Comparison of ENCODE assay signal across 27 cellular contexts in genomic region chr6:110378552-110378951, GRCh38. TPM values are rescaled to one million over a fixed set of nuclear protein-coding genes. Genes with fewer than 3 reads are reported as not detected.
"Had no signal": no experiment of that assay in that cellular context is flagged by ENCODE, and none has a peak within 500 bp of the region (broad histone marks: within the 10 kb centered on the region; RNA-seq: fewer than 3 reads in every experiment).

No MANE protein-coding gene starts in this region.

- ATAC-seq: activated CD8-positive, alpha-beta T cell treated with anti-CD3 and anti-CD28 coated beads, Interleukin-2, amount 10 ng/mL, durations not matched to agents 7 days and 5 days; activated naive CD4-positive, alpha-beta T cell treated with anti-CD3 and anti-CD28 coated beads, Interleukin-2, amount 50 U/mL, for 72 hours; esophagus mucosa; left lobe of liver; lower lobe of right lung; natural killer cell; sciatic nerve; stimulated activated naive B cell treated with anti-CD40 and anti-IgM and Interleukin-4, amounts not matched to agents 10 μg/mL and 1 μg/mL and 100 μg/mL, for 72 hours had no signal

- H2AFZ ChIP-seq: parathyroid adenoma had no signal

- H3K36me3 ChIP-seq: lower lobe of right lung, transverse colon had no signal

- H3K4me1 ChIP-seq: lower lobe of right lung, parathyroid adenoma, transverse colon had no signal

- FAIRE-seq: endothelial cell of umbilical vein, frontal cortex, keratinocyte, small intestine, urothelium cell line had no signal

- H3K9ac ChIP-seq: parathyroid adenoma had no signal

- H3K27ac ChIP-seq: lower lobe of right lung, parathyroid adenoma, transverse colon had no signal

- DNase-seq: activated CD4-positive, alpha-beta T cell treated with anti-CD3 and anti-CD28 coated beads, Interleukin-2, amount 10 ng/mL, durations not matched to agents 7 days and 5 days; activated CD4-positive, CD25-positive, alpha-beta regulatory T cell treated with anti-CD3 and anti-CD28 coated beads, Interleukin-2, amount 50 U/mL, for 72 hours; activated CD8-positive, alpha-beta T cell treated with anti-CD3 and anti-CD28 coated beads, Interleukin-2, amount 10 ng/mL, durations not matched to agents 7 days and 5 days; activated gamma-delta T cell treated with Interleukin-2 at 50 U/mL for 16 hours; activated T-cell treated with anti-CD3 and anti-CD28 coated beads, Interleukin-2, amount 50 U/mL, for 1 hour; aorta; effector CD8-positive, alpha-beta T cell; hypothalamus; lower lobe of right lung; natural killer cell; nucleus accumbens; small intestine; stimulated activated CD4-positive, alpha-beta T cell treated with anti-CD3 and anti-CD28 coated beads, Interleukin-2, amount 100 ng/mL, for 48 hours; stimulated activated CD8-positive, alpha-beta memory T cell treated with anti-CD3 and anti-CD28 coated beads, Interleukin-4, amount 100 ng/mL, for 48 hours; stimulated activated naive B cell treated with anti-CD40 and anti-IgM and Interleukin-4, amounts not matched to agents 10 μg/mL and 1 μg/mL and 100 μg/mL, for 72 hours; transverse colon had no signal

- H3K9me3 ChIP-seq: lower lobe of right lung, transverse colon had no signal

- H3K27me3 ChIP-seq: transverse colon had no signal

- H3K79me2 ChIP-seq: parathyroid adenoma had no signal

- H3K4me3 ChIP-seq: lower lobe of right lung, transverse colon had no signal

RNA-seq across cellular contexts. Expression of gene METTL24, which starts 20.4 kb away (rescaled TPM):
- total RNA-seq: activated CD4-positive, alpha-beta T cell treated with anti-CD3 and anti-CD28 coated beads, Interleukin-2, amount 10 ng/mL, durations not matched to agents 7 days and 5 days; activated CD8-positive, alpha-beta T cell treated with anti-CD3 and anti-CD28 coated beads, Interleukin-2, amount 10 ng/mL, durations not matched to agents 7 days and 5 days; activated naive CD4-positive, alpha-beta T cell treated with anti-CD3 and anti-CD28 coated beads, Interleukin-2, amount 50 U/mL, for 72 hours; endothelial cell of umbilical vein; esophagus mucosa; T-helper 2 cell treated with Interferon-gamma antibody and Interleukin-4, amounts not matched to agents 100 ng/mL and 5 ng/mL, for 36 hours had no signal
- polyA plus RNA-seq: endothelial cell of umbilical vein, keratinocyte had no signal

RNA-seq across cellular contexts. Expression of gene DDO, which starts 36.8 kb away (rescaled TPM):
- total RNA-seq: activated CD4-positive, alpha-beta T cell treated with anti-CD3 and anti-CD28 coated beads, Interleukin-2, amount 10 ng/mL, durations not matched to agents 7 days and 5 days; activated CD8-positive, alpha-beta T cell treated with anti-CD3 and anti-CD28 coated beads, Interleukin-2, amount 10 ng/mL, durations not matched to agents 7 days and 5 days; chondrocyte; endothelial cell of umbilical vein; T-helper 2 cell treated with Interferon-gamma antibody and Interleukin-4, amounts not matched to agents 100 ng/mL and 5 ng/mL, for 36 hours had no signal
- polyA plus RNA-seq: endothelial cell of umbilical vein, keratinocyte had no signal
